ENCODE assay signal across 18 cellular contexts in the genomic region with DNA sequence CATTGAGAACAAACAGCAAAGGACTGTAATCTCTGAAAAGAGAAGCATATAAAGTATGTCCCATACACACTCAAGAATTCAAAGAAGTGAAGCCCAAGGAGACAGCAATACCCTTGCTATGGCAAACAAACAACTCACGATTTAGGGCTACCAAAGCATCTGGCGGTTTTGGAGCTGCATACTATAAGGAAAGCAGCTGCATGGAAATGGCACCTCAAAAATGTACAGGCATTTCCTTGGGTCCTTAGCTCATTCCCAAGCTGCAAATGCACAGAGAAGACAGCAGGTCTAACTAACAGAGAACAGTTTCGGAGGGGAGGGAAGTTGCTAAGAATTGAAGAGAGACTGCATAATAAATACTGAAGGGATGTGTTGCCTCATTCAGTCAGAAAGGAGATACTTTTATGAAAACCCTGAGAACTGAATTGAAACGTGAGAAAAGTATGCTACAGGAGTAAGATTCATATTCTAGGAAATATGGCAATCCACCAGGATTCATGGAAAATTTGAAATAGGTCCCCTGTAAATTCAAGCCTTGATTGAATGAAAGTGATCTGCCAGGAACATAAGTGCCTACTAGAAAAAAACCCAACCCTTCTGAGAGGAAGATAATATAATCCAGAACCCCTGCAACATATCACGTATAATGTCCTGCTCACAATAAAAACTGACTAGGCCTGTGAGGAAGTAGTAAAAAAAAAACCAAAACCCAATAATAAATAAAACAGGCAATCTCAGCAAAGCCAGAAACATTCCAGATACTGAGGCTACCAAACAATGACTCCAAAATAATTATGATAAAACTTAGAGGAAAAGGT.
"Had no signal": no experiment of that assay in that cellular context is flagged by ENCODE, and none has a peak within 500 bp of the region (broad histone marks: within the 10 kb centered on the region; RNA-seq: fewer than 3 reads in every experiment).

No MANE protein-coding gene starts in this region.

- H3K4me1 Mint-ChIP-seq: neural crest cell; stimulated activated naive B cell treated with anti-CD40 and anti-IgM and Interleukin-4, amounts not matched to agents 10 μg/mL and 1 μg/mL and 100 μg/mL, for 72 hours had no signal

- H3K27ac Mint-ChIP-seq: activated CD4-positive, alpha-beta memory T cell treated with anti-CD3 and anti-CD28 coated beads for 36 hours; activated CD4-positive, alpha-beta T cell treated with anti-CD3 and anti-CD28 coated beads for 36 hours; activated naive CD4-positive, alpha-beta T cell treated with anti-CD3 and anti-CD28 coated beads, Interleukin-2, amount 10 ng/mL, durations not matched to agents 7 days and 5 days; activated T-cell treated with anti-CD3 and anti-CD28 coated beads, Interleukin-2, amount 50 U/mL, for 24 hours; stimulated activated naive B cell treated with anti-CD40 and anti-IgM and Interleukin-4, amounts not matched to agents 10 μg/mL and 1 μg/mL and 100 μg/mL, for 72 hours; T-helper 2 cell treated with Interferon-gamma antibody and Interleukin-4, amounts not matched to agents 5 μg/mL and 100 μg/mL, for 36 hours; WTC11 had no signal

- ATAC-seq: activated CD4-positive, alpha-beta T cell treated with anti-CD3 and anti-CD28 coated beads for 36 hours; foreskin keratinocyte; stimulated activated naive B cell treated with anti-CD40 and anti-IgM and Interleukin-4, amounts not matched to agents 10 μg/mL and 1 μg/mL and 100 μg/mL, for 72 hours; WTC11 had no signal

- H3K27me3 ChIP-seq: foreskin keratinocyte, upper lobe of left lung had no signal

- H3K36me3 ChIP-seq: thoracic aorta, upper lobe of left lung had no signal

- H3K27ac ChIP-seq: coronary artery, foreskin keratinocyte, thoracic aorta, upper lobe of left lung had no signal

- FAIRE-seq: keratinocyte had no signal

- H3K4me3 ChIP-seq: coronary artery, lung, thoracic aorta, upper lobe of left lung had no signal

- H3K4me3 Mint-ChIP-seq: activated CD4-positive, alpha-beta memory T cell treated with anti-CD3 and anti-CD28 coated beads for 36 hours; activated CD4-positive, alpha-beta T cell treated with anti-CD3 and anti-CD28 coated beads for 36 hours; activated naive CD4-positive, alpha-beta T cell treated with anti-CD3 and anti-CD28 coated beads, Interleukin-2, amount 10 ng/mL, durations not matched to agents 7 days and 5 days; activated T-cell treated with anti-CD3 and anti-CD28 coated beads, Interleukin-2, amount 50 U/mL, for 24 hours; neural crest cell; stimulated activated naive B cell treated with anti-CD40 and anti-IgM and Interleukin-4, amounts not matched to agents 10 μg/mL and 1 μg/mL and 100 μg/mL, for 72 hours; T-helper 2 cell treated with Interferon-gamma antibody and Interleukin-4, amounts not matched to agents 5 μg/mL and 100 μg/mL, for 36 hours; WTC11 had no signal

- H3K36me3 Mint-ChIP-seq: WTC11 had no signal

- H3K9me3 ChIP-seq: thoracic aorta, upper lobe of left lung had no signal

- H3K27me3 Mint-ChIP-seq: activated CD4-positive, alpha-beta memory T cell treated with anti-CD3 and anti-CD28 coated beads for 36 hours; activated CD4-positive, alpha-beta T cell treated with anti-CD3 and anti-CD28 coated beads for 36 hours; activated naive CD4-positive, alpha-beta T cell treated with anti-CD3 and anti-CD28 coated beads, Interleukin-2, amount 10 ng/mL, durations not matched to agents 7 days and 5 days; activated T-cell treated with anti-CD3 and anti-CD28 coated beads, Interleukin-2, amount 50 U/mL, for 24 hours; stimulated activated naive B cell treated with anti-CD40 and anti-IgM and Interleukin-4, amounts not matched to agents 10 μg/mL and 1 μg/mL and 100 μg/mL, for 72 hours had no signal

- H3K4me1 ChIP-seq: upper lobe of left lung had no signal

- DNase-seq: activated CD4-positive, alpha-beta memory T cell treated with anti-CD3 and anti-CD28 coated beads for 36 hours; activated CD4-positive, alpha-beta T cell treated with anti-CD3 and anti-CD28 coated beads for 36 hours; activated effector memory CD4-positive, alpha-beta T cell treated with Interleukin-2 at 50 U/mL for 16 hours; activated naive CD4-positive, alpha-beta T cell treated with anti-CD3 and anti-CD28 coated beads, Interleukin-2, amount 10 ng/mL, durations not matched to agents 7 days and 5 days; activated T-cell treated with anti-CD3 and anti-CD28 coated beads, Interleukin-2, amount 50 U/mL, for 24 hours; aorta; foreskin keratinocyte; glutamatergic neuron; midbrain; stimulated activated naive B cell treated with anti-CD40 and anti-IgM and Interleukin-4, amounts not matched to agents 10 μg/mL and 1 μg/mL and 100 μg/mL, for 72 hours; upper lobe of left lung had no signal
